In the genomic region with DNA sequence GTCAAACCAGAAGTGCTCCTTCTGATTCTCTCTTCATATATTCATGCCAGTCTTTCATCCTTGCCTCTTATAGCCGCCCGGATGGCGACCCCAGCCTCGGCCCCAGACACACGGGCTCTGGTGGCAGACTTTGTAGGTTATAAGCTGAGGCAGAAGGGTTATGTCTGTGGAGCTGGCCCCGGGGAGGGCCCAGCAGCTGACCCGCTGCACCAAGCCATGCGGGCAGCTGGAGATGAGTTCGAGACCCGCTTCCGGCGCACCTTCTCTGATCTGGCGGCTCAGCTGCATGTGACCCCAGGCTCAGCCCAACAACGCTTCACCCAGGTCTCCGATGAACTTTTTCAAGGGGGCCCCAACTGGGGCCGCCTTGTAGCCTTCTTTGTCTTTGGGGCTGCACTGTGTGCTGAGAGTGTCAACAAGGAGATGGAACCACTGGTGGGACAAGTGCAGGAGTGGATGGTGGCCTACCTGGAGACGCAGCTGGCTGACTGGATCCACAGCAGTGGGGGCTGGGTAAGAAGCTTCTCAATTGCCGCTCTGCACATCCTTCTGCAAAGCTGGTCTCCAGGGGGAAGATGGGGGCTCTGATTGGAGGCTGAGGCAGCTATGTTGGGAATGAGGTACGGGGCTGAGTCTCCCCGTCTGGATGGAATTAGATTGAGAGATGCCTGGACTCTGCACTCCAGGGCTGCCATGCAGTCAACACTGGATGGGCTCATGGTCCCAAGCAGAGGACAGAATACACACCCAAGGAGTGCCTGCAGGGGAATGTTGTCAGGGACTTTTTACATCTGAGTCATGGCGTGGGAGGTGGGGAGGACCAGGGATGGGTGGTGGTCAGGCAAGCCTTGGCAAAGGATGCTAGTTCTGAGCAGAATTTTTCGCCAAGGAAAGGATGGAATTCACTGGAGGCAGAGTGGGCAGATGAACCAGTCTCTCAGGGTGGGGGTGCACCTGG, we compare ENCODE assay signal across 7 cellular contexts. TPM values are rescaled to one million over a fixed set of nuclear protein-coding genes. Genes with fewer than 3 reads are reported as not detected.
DNase-seq lines count a peak whose midpoint lies in the region; ATAC-seq and TF ChIP-seq lines count a peak whose summit lies in the region.
"Had no signal": no experiment of that assay in that cellular context is flagged by ENCODE, and none has a peak within 500 bp of the region (broad histone marks: within the 10 kb centered on the region; RNA-seq: fewer than 3 reads in every experiment).

No MANE protein-coding gene starts in this region.

- peaks cover 15% of the 10 kb centered on the region; the same call in 1 of the 2 replicates for H3K36me3 ChIP-seq in DOHH2 (ENCODE audit: control insufficient read depth, low read length)

- peak overlapping the region; percentile 91 for H3K4me3 ChIP-seq in DOHH2 (ENCODE audit: low read length)

- peak overlapping the region; percentile 90 for H3K4me2 ChIP-seq in DOHH2 (ENCODE audit: low read length)

- H4K20me1 ChIP-seq in DOHH2 (ENCODE audit: control insufficient read depth, insufficient read depth, low read depth, low read length): no peaks in the 10 kb centered on the region

- TF ChIP-seq CTCF in DOHH2 (IDR thresholded peaks at IDR 0.05; ENCODE audit: low read depth, low read length, poor library complexity, severe bottlenecking): no peak

- DNase-seq in astrocyte of the hippocampus (ENCODE audit: low read depth, low spot score): peak; percentile 38
- no peak for DNase-seq in naive B cell
- no peak for DNase-seq in LoVo (ENCODE audit: low spot score)
- DNase-seq: NCI-H1048 had no signal

- no peaks in the 10 kb centered on the region for H3K9me3 ChIP-seq in DOHH2 (ENCODE audit: control insufficient read depth, insufficient read depth, low read length)

- H3K79me2 ChIP-seq in DOHH2 (ENCODE audit: control insufficient read depth, low read length): peaks cover 20% of the 10 kb centered on the region

- peak overlapping the region in 3 of 6 donors; percentile 15 to 76 (median 38) for H3K27ac Mint-ChIP-seq in naive B cell

- no peak overlapping the region for H3K27ac ChIP-seq in DOHH2 (ENCODE audit: low read depth, low read length)

- H3K27me3 Mint-ChIP-seq in naive B cell: peaks cover 0 to 4% (median 0%) of the 10 kb centered on the region in 3 donors

- peaks cover 41% of the 10 kb centered on the region for H3K4me1 ChIP-seq in DOHH2 (ENCODE audit: control insufficient read depth, low read length)

- no peaks in the 10 kb centered on the region for H3K27me3 ChIP-seq in DOHH2 (ENCODE audit: control insufficient read depth, low read length)

- peaks cover 23 to 25% (median 23%) of the 10 kb centered on the region in 3 donors for H3K4me1 Mint-ChIP-seq in naive B cell

- H3F3A ChIP-seq in DOHH2 (ENCODE audit: control insufficient read depth, insufficient read depth): peaks cover 10% of the 10 kb centered on the region

- ATAC-seq in naive B cell (ENCODE audit: low read depth in 2 of 2): no peak
- ATAC-seq in HG02852 (IDR thresholded peaks at IDR 0.05; ENCODE audit: unreplicated experiment): no peak
- ATAC-seq in GM21576 (IDR thresholded peaks at IDR 0.05; ENCODE audit: unreplicated experiment): no peak

- H3K4me3 Mint-ChIP-seq in naive B cell: peak overlapping the region in 5 of 8 donors; percentile 58 to 85 (median 74)

- no peaks in the 10 kb centered on the region for H3K36me3 Mint-ChIP-seq in naive B cell

- H3K9me2 ChIP-seq in DOHH2 (replicated peaks; ENCODE audit: control insufficient read depth, low read length): no peaks in the 10 kb centered on the region

- no peaks in the 10 kb centered on the region for H3K9me3 Mint-ChIP-seq in naive B cell

RNA-seq across cellular contexts. Expression of gene BCL2L2, which starts 1.3 kb away (rescaled TPM):
- under 1 TPM in 3 of 6 donors, not detected in 3; 0.22 to 0.72 (median 0.28) TPM for polyA plus RNA-seq in naive B cell (ENCODE audit: low read depth in 6 of 6)

RNA-seq across cellular contexts. Expression of gene PPP1R3E, which starts 5.3 kb away (rescaled TPM):
- polyA plus RNA-seq in naive B cell (ENCODE audit: low read depth in 6 of 6): 10 to 100 TPM in 1 of 6 donors, 1 to 10 TPM in 5; 3.9 to 11.8 (median 5.1) TPM

RNA-seq across cellular contexts. Expression of gene PABPN1, which starts 13.3 kb away (rescaled TPM):
- 100 to 1,000 TPM; 114 to 160 (median 145) TPM for polyA plus RNA-seq in naive B cell (ENCODE audit: low read depth in 6 of 6)

RNA-seq across cellular contexts. Expression of gene HOMEZ, which starts 22.0 kb away (rescaled TPM):
- 1 to 10 TPM; 1.0 to 6.9 (median 4.8) TPM for polyA plus RNA-seq in naive B cell (ENCODE audit: low read depth in 6 of 6)

RNA-seq across cellular contexts. Expression of gene SLC22A17, which starts 44.7 kb away (rescaled TPM):
- polyA plus RNA-seq in naive B cell (ENCODE audit: low read depth in 6 of 6): under 1 TPM in 2 of 6 donors, not detected in 4; 0.29 to 0.66 TPM
